ENCODE assay signal across 19 cellular contexts in genomic region chr7:37149019-37149814, GRCh38.
DNase-seq lines count a peak whose midpoint lies in the region; ATAC-seq and TF ChIP-seq lines count a peak whose summit lies in the region.
"Had no signal": no experiment of that assay in that cellular context is flagged by ENCODE, and none has a peak within 500 bp of the region (broad histone marks: within the 10 kb centered on the region; RNA-seq: fewer than 3 reads in every experiment).

No MANE protein-coding gene starts in this region.

- H3K27ac Mint-ChIP-seq in immature natural killer cell = peak overlapping the region in 4 of 6 donors; percentile 1 to 19 (median 10)
- no peak overlapping the region for H3K27ac Mint-ChIP-seq in activated T-cell treated with anti-CD3 and anti-CD28 coated beads, Interleukin-2, amount 50 U/mL, for 72 hours
- H3K27ac Mint-ChIP-seq: activated naive CD8-positive, alpha-beta T cell treated with anti-CD3 and anti-CD28 coated beads for 36 hours; dendritic cell treated with granulocyte-macrophage colony-stimulating factor and Interleukin-4, amounts not matched to agents 40 ng/mL and 50 ng/mL, for 4 days had no signal

- H3K4me3 ChIP-seq in GM12865 (ENCODE audit: low read depth, low read length) = no peak overlapping the region
- H3K4me3 ChIP-seq: BLaER1 had no signal

- peaks cover 0 to 1% (median 0%) of the 10 kb centered on the region in 6 donors for H3K9me3 Mint-ChIP-seq in immature natural killer cell
- no peaks in the 10 kb centered on the region for H3K9me3 Mint-ChIP-seq in activated T-cell treated with anti-CD3 and anti-CD28 coated beads, Interleukin-2, amount 50 U/mL, for 72 hours
- H3K9me3 Mint-ChIP-seq: dendritic cell treated with granulocyte-macrophage colony-stimulating factor and Interleukin-4, amounts not matched to agents 40 ng/mL and 50 ng/mL, for 4 days had no signal

- DNase-seq in GM12865 (ENCODE audit: low read depth) = peak; percentile 18
- DNase-seq in immature natural killer cell = no peak
- DNase-seq in activated T-cell treated with anti-CD3 and anti-CD28 coated beads, Interleukin-2, amount 50 U/mL, for 72 hours = no peak
- no peak for DNase-seq in stimulated activated CD4-positive, alpha-beta T cell treated with anti-CD3 and anti-CD28 coated beads, Interleukin-15, amount 100 ng/mL, for 24 hours
- DNase-seq in HuH-7 (ENCODE audit: low spot score) = no peak
- DNase-seq: activated CD4-positive, alpha-beta T cell treated with anti-CD3 and anti-CD28 coated beads, Interleukin-2, amount 50 U/mL, for 48 hours; activated naive CD8-positive, alpha-beta T cell treated with anti-CD3 and anti-CD28 coated beads for 36 hours; foreskin keratinocyte; GF-D8; kidney glomerular epithelial cell; NCI-H2029 treated with DMSO at 0.1 percent for 48 hours; PC-3; stimulated activated CD8-positive, alpha-beta memory T cell treated with anti-CD3 and anti-CD28 coated beads, Interleukin-4, amount 100 ng/mL, for 48 hours; T-helper 2 cell had no signal

- H3K4me3 Mint-ChIP-seq in immature natural killer cell = no peak overlapping the region
- no peak overlapping the region for H3K4me3 Mint-ChIP-seq in activated T-cell treated with anti-CD3 and anti-CD28 coated beads, Interleukin-2, amount 50 U/mL, for 72 hours
- H3K4me3 Mint-ChIP-seq: activated naive CD8-positive, alpha-beta T cell treated with anti-CD3 and anti-CD28 coated beads for 36 hours; dendritic cell treated with granulocyte-macrophage colony-stimulating factor and Interleukin-4, amounts not matched to agents 40 ng/mL and 50 ng/mL, for 4 days had no signal

- peak; percentile 66 for ATAC-seq in GM21447 (IDR thresholded peaks at IDR 0.05; ENCODE audit: unreplicated experiment)
- ATAC-seq in HG03442 (IDR thresholded peaks at IDR 0.05; ENCODE audit: unreplicated experiment) = peak; percentile 82
- no peak for ATAC-seq in activated T-cell treated with anti-CD3 and anti-CD28 coated beads, Interleukin-2, amount 50 U/mL, for 72 hours (replicated peaks in 1 of 2)
- no peak for ATAC-seq in HG03565 (IDR thresholded peaks at IDR 0.05; ENCODE audit: unreplicated experiment)
- ATAC-seq: foreskin keratinocyte, PC-3 had no signal

- peaks cover 6 to 16% (median 9%) of the 10 kb centered on the region in 3 donors for H3K36me3 Mint-ChIP-seq in immature natural killer cell
- peaks cover 4 to 18% of the 10 kb centered on the region in 2 donors for H3K36me3 Mint-ChIP-seq in activated T-cell treated with anti-CD3 and anti-CD28 coated beads, Interleukin-2, amount 50 U/mL, for 72 hours (ENCODE audit: insufficient read depth in 2 of 2)

- peaks cover 2 to 4% of the 10 kb centered on the region in 2 donors for H3K4me1 Mint-ChIP-seq in immature natural killer cell
- H3K4me1 Mint-ChIP-seq in activated T-cell treated with anti-CD3 and anti-CD28 coated beads, Interleukin-2, amount 50 U/mL, for 72 hours (ENCODE audit: low read depth) = no peaks in the 10 kb centered on the region
- H3K4me1 Mint-ChIP-seq: activated naive CD8-positive, alpha-beta T cell treated with anti-CD3 and anti-CD28 coated beads for 36 hours had no signal

- no peak for TF ChIP-seq CTCF in GM12865 (IDR thresholded peaks at IDR 0.05; ENCODE audit: insufficient read depth, low read depth, low read length, missing control alignments)

- peaks cover 0 to 3% (median 1%) of the 10 kb centered on the region in 3 donors for H3K27me3 Mint-ChIP-seq in immature natural killer cell (ENCODE audit: low read depth in 3 of 3)
- H3K27me3 Mint-ChIP-seq in activated T-cell treated with anti-CD3 and anti-CD28 coated beads, Interleukin-2, amount 50 U/mL, for 72 hours (ENCODE audit: low read depth) = no peaks in the 10 kb centered on the region
- H3K27me3 Mint-ChIP-seq: activated naive CD8-positive, alpha-beta T cell treated with anti-CD3 and anti-CD28 coated beads for 36 hours; dendritic cell treated with granulocyte-macrophage colony-stimulating factor and Interleukin-4, amounts not matched to agents 40 ng/mL and 50 ng/mL, for 4 days had no signal

Comparison
In these comparisons a context has a peak if more than half of its experiments do, and no peak if none do; other contexts are left out.
1. ATAC-seq: peak in GM21447 (single experiment) and HG03442 (single experiment); none in activated T-cell treated with anti-CD3 and anti-CD28 coated beads, Interleukin-2, amount 50 U/mL, for 72 hours (0 of 2) and HG03565 (single experiment).